Comparison of ENCODE assay signal across 8 cellular contexts in genomic region chr19:42396542-42397314, GRCh38. TPM values are rescaled to one million over a fixed set of nuclear protein-coding genes. Genes with fewer than 3 reads are reported as not detected.
A peak's percentile ranks its signal among the peaks of the same experiment; 100 is the strongest.
DNase-seq lines count a peak whose midpoint lies in the region; ATAC-seq, FAIRE-seq and TF ChIP-seq lines count a peak whose summit lies in the region.

No MANE protein-coding gene starts in this region.

- H3K27me3 ChIP-seq in adipocyte (replicated peaks; ENCODE audit: control insufficient read depth, insufficient read depth, low read length) (peaks cover 11% of the 10 kb centered on the region), cardiac muscle cell (peaks cover 1% of the 10 kb centered on the region), pancreas (no peaks in the 10 kb centered on the region), tibial artery (peaks cover 0 to 16% of the 10 kb centered on the region in 2 donors)

- H3K27ac ChIP-seq in cardiac muscle cell = peak overlapping the region; percentile 61
- peak overlapping the region; percentile 6 to 77 (median 50) for H3K27ac ChIP-seq in pancreas
- peak overlapping the region; percentile 67 to 76 for H3K27ac ChIP-seq in tibial artery

- FAIRE-seq in pancreas (lab: Jason Lieb, UNC) = peak; percentile 97

- H3K4me1 ChIP-seq in adipocyte (ENCODE audit: control insufficient read depth, insufficient read depth, low read length) (peaks cover 10% of the 10 kb centered on the region), cardiac muscle cell (ENCODE audit: low read depth) (no peaks in the 10 kb centered on the region), pancreas (peaks cover 0 to 4% (median 0%) of the 10 kb centered on the region in 3 donors), tibial artery (peaks cover 0 to 21% (median 16%) of the 10 kb centered on the region in 4 donors)

- DNase-seq in GM12864 (ENCODE audit: low read depth) = peak; percentile 96
- peak; percentile 72 for DNase-seq in NCI-H1417 treated with DMSO at 0.1 percent for 48 hours (lab: John Stamatoyannopoulos, UW)
- peak; percentile 94 to 96 for DNase-seq in SW 1271 (lab: John Stamatoyannopoulos, UW)
- peak; percentile 99 for DNase-seq in adipocyte (ENCODE audit: low read depth)
- peak; percentile 98 to 99 for DNase-seq in cardiac muscle cell (ENCODE audit: low read depth in 1 of 2, low spot score in 1 of 2)
- peak; percentile 97 to 100 (median 99) for DNase-seq in pancreas
- peak; percentile 97 to 99 for DNase-seq in tibial artery

- no peaks in the 10 kb centered on the region for H3K36me3 ChIP-seq in adipocyte (ENCODE audit: control insufficient read depth, insufficient read depth, low read length, severe bottlenecking)
- H3K36me3 ChIP-seq in cardiac muscle cell = no peaks in the 10 kb centered on the region
- no peaks in the 10 kb centered on the region for H3K36me3 ChIP-seq in pancreas
- H3K36me3 ChIP-seq in tibial artery = no peaks in the 10 kb centered on the region

- 3 to 4% methylated on average over 41 to 42 of the region's 42 CpGs for WGBS in pancreas, 2 donors

- H3K9ac ChIP-seq in adipocyte (ENCODE audit: low read length) = peak overlapping the region; percentile 85

- intact Hi-C loops in pancreas (cut with DNase I) = no loop called here
- intact Hi-C loops in tibial artery (cut with DNase I; ENCODE audit: low total_unique reads) = no loop called here

- H3K4me3 ChIP-seq in GM12864 (ENCODE audit: low read depth, low read length) (peak overlapping the region; percentile 94), adipocyte (ENCODE audit: low read length) (peak overlapping the region; percentile 82), cardiac muscle cell (peak overlapping the region; percentile 44), pancreas (peak overlapping the region; percentile 30 to 57 (median 41)), tibial artery (peak overlapping the region; percentile 48 to 64)

- ATAC-seq in HG02759 (IDR thresholded peaks at IDR 0.05; ENCODE audit: unreplicated experiment) = peak; percentile 97
- ATAC-seq in pancreas = peak; percentile 95 to 97 (median 96)

- no peak for TF ChIP-seq CTCF in GM12864 (IDR thresholded peaks at IDR 0.05; ENCODE audit: low read depth, low read length, missing control alignments)
- TF ChIP-seq CTCF in cardiac muscle cell (IDR thresholded peaks at IDR 0.05; ENCODE audit: low read depth, low read length) = no peak
- no peak for TF ChIP-seq CTCF in pancreas (IDR thresholded peaks at IDR 0.05)
- no peak for TF ChIP-seq CTCF in tibial artery (IDR thresholded peaks at IDR 0.05)

- H3K9me3 ChIP-seq in adipocyte (ENCODE audit: control insufficient read depth, low read length) = no peaks in the 10 kb centered on the region
- no peaks in the 10 kb centered on the region for H3K9me3 ChIP-seq in cardiac muscle cell (ENCODE audit: low read depth)
- no peaks in the 10 kb centered on the region for H3K9me3 ChIP-seq in pancreas
- no peaks in the 10 kb centered on the region for H3K9me3 ChIP-seq in tibial artery

RNA-seq across cellular contexts. Expression of gene CNFN, which starts 6.6 kb away (rescaled TPM):
- 0.95 and 8.2 TPM in 2 replicates for total RNA-seq in cardiac muscle cell
- polyA plus RNA-seq in cardiac muscle cell = 7.1 and 12.1 TPM in 2 replicates
- 1 to 10 TPM in 1 of 6 donors, under 1 TPM in 4, not detected in 1; 0.32 to 1.9 (median 0.61) TPM for total RNA-seq in pancreas
- 1 to 10 TPM; 4.0 to 4.2 TPM for polyA plus RNA-seq in pancreas

RNA-seq across cellular contexts. Expression of gene LIPE, which starts 30.5 kb away (rescaled TPM):
- 20.4 and 24.4 TPM in 2 replicates for total RNA-seq in cardiac muscle cell
- 16.6 and 20.2 TPM in 2 replicates for polyA plus RNA-seq in cardiac muscle cell
- 10 to 100 TPM in 1 of 6 donors, 1 to 10 TPM in 5; 1.6 to 14.4 (median 4.0) TPM for total RNA-seq in pancreas
- polyA plus RNA-seq in pancreas = 10 to 100 TPM in 1 of 2 donors, 1 to 10 TPM in 1; 6.4 to 38.3 TPM

RNA-seq across cellular contexts. Expression of gene CXCL17, which starts 46.0 kb away (rescaled TPM):
- total RNA-seq in cardiac muscle cell (0.25 TPM in 1 of 2 replicates, not detected in the other), pancreas (10 to 100 TPM in 4 of 6 donors, 1 to 10 TPM in 2; 5.1 to 42.1 (median 11.8) TPM)
- polyA plus RNA-seq in cardiac muscle cell (0.59 and 1.1 TPM in 2 replicates), pancreas (1 to 10 TPM; 4.3 to 4.7 TPM)

Comparison
In these comparisons a context has a peak if more than half of its experiments do, and no peak if none do; other contexts are left out.
1. Peak in every context shown above with its lines: DNase-seq, ATAC-seq, H3K4me3 ChIP-seq and H3K27ac ChIP-seq.
2. H3K4me3 ChIP-seq: peak in every context shown above with its lines; median percentile 94 in GM12864; 82 in adipocyte; 56 in tibial artery; 44 in cardiac muscle cell; 41 in pancreas.